In the genomic region with DNA sequence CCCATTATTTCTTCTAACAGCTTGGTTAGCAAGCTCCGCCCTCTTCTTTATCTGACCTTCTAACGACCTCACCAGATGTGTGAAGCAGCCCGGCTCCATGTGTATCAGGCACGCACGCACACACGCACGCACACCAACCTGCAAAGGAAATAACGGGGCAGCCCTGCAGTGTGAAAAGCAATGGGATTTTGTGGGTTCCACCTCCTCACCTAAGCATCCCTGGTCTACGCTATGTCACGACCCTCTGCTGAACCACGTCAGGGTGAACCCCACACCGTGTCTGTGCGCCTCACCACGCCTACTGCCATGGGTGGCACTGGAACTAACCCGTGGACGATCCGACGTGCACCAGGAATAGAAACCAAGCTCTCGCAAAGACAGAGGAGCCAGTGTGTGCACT, we compare ENCODE assay signal across 2 cellular contexts.
TF ChIP-seq lines count a peak whose summit lies in the region.

No MANE protein-coding gene starts in this region.

TF ChIP-seq in IMR-90, 13 proteins besides CTCF, POLR2A, EP300 and RAD21:
- TF ChIP-seq RCOR1 (IDR thresholded peaks at IDR 0.05; ENCODE audit: insufficient replicate concordance, low read length) (no peak), MXI1 (IDR thresholded peaks at IDR 0.05; ENCODE audit: borderline replicate concordance, low read depth, low read length) (no peak), BHLHE40 (IDR thresholded peaks at IDR 0.05; ENCODE audit: low read depth, low read length) (no peak), MAZ (IDR thresholded peaks at IDR 0.05; ENCODE audit: borderline replicate concordance, low read depth, low read length) (no peak)
- TF ChIP-seq, protein P1, sequence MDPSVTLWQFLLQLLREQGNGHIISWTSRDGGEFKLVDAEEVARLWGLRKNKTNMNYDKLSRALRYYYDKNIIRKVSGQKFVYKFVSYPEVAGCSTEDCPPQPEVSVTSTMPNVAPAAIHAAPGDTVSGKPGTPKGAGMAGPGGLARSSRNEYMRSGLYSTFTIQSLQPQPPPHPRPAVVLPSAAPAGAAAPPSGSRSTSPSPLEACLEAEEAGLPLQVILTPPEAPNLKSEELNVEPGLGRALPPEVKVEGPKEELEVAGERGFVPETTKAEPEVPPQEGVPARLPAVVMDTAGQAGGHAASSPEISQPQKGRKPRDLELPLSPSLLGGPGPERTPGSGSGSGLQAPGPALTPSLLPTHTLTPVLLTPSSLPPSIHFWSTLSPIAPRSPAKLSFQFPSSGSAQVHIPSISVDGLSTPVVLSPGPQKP (IDR thresholded peaks at IDR 0.05; ENCODE audit: borderline replicate concordance, low read depth, low read length) = no peak
- TF ChIP-seq, protein P2, sequence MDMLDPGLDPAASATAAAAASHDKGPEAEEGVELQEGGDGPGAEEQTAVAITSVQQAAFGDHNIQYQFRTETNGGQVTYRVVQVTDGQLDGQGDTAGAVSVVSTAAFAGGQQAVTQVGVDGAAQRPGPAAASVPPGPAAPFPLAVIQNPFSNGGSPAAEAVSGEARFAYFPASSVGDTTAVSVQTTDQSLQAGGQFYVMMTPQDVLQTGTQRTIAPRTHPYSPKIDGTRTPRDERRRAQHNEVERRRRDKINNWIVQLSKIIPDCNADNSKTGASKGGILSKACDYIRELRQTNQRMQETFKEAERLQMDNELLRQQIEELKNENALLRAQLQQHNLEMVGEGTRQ (IDR thresholded peaks at IDR 0.05; ENCODE audit: low read depth, low read length) = no peak

TF ChIP-seq in GM12878, 131 proteins besides CTCF, POLR2A, EP300 and RAD21:
- TF ChIP-seq ATF7 (IDR thresholded peaks at IDR 0.05; ENCODE audit: low read depth) (no peak), ZNF24 (IDR thresholded peaks at IDR 0.05) (no peak), SIX5 (IDR thresholded peaks at IDR 0.05; ENCODE audit: low read depth, low read length, severe bottlenecking) (no peak), SRF (IDR thresholded peaks at IDR 0.05; ENCODE audit: low read depth in 2 of 2, low read length in 2 of 2) (no peak), ZZZ3 (IDR thresholded peaks at IDR 0.05; ENCODE audit: control insufficient read depth, insufficient read length, low read depth) (no peak), SIN3A (IDR thresholded peaks at IDR 0.05; ENCODE audit: low read depth, low read length) (no peak), ZBTB11 (CRISPR knock-in tag; IDR thresholded peaks at IDR 0.05) (no peak)
- TF ChIP-seq, protein P3, sequence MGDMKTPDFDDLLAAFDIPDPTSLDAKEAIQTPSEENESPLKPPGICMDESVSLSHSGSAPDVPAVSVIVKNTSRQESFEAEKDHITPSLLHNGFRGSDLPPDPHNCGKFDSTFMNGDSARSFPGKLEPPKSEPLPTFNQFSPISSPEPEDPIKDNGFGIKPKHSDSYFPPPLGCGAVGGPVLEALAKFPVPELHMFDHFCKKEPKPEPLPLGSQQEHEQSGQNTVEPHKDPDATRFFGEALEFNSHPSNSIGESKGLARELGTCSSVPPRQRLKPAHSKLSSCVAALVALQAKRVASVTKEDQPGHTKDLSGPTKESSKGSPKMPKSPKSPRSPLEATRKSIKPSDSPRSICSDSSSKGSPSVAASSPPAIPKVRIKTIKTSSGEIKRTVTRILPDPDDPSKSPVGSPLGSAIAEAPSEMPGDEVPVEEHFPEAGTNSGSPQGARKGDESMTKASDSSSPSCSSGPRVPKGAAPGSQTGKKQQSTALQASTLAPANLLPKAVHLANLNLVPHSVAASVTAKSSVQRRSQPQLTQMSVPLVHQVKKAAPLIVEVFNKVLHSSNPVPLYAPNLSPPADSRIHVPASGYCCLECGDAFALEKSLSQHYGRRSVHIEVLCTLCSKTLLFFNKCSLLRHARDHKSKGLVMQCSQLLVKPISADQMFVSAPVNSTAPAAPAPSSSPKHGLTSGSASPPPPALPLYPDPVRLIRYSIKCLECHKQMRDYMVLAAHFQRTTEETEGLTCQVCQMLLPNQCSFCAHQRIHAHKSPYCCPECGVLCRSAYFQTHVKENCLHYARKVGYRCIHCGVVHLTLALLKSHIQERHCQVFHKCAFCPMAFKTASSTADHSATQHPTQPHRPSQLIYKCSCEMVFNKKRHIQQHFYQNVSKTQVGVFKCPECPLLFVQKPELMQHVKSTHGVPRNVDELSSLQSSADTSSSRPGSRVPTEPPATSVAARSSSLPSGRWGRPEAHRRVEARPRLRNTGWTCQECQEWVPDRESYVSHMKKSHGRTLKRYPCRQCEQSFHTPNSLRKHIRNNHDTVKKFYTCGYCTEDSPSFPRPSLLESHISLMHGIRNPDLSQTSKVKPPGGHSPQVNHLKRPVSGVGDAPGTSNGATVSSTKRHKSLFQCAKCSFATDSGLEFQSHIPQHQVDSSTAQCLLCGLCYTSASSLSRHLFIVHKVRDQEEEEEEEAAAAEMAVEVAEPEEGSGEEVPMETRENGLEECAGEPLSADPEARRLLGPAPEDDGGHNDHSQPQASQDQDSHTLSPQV (IDR thresholded peaks at IDR 0.05) = no peak
